In genomic region chr7:142110098-142110497, GRCh38 we compare ENCODE assay signal across 23 cellular contexts. TPM values are rescaled to one million over a fixed set of nuclear protein-coding genes. Genes with fewer than 3 reads are reported as not detected.
DNase-seq lines count a peak whose midpoint lies in the region; ATAC-seq and TF ChIP-seq lines count a peak whose summit lies in the region.
"Had no signal": no experiment of that assay in that cellular context is flagged by ENCODE, and none has a peak within 500 bp of the region (broad histone marks: within the 10 kb centered on the region; RNA-seq: fewer than 3 reads in every experiment).

No MANE protein-coding gene starts in this region.

- H3K36me3 ChIP-seq in PC-3 (ENCODE audit: low read depth, low read length) (no peaks in the 10 kb centered on the region), ovary (no peaks in the 10 kb centered on the region), heart right ventricle (no peaks in the 10 kb centered on the region)
- H3K36me3 ChIP-seq: BE2C, BLaER1 had no signal

- H3K4me1 Mint-ChIP-seq in Calu3 (ENCODE audit: low read depth, unreplicated experiment), result peaks cover 83% of the 10 kb centered on the region
- H3K4me1 Mint-ChIP-seq: CD4-positive, alpha-beta memory T cell; CD4-positive, CD25-positive, alpha-beta regulatory T cell; CD8-positive, alpha-beta memory T cell had no signal

- no peak overlapping the region for H3K4me3 Mint-ChIP-seq in Calu3 (ENCODE audit: low read depth, unreplicated experiment)
- H3K4me3 Mint-ChIP-seq: CD14-positive monocyte; CD4-positive, alpha-beta memory T cell; CD4-positive, CD25-positive, alpha-beta regulatory T cell; CD8-positive, alpha-beta memory T cell had no signal

- H3K27me3 ChIP-seq in PC-3 (ENCODE audit: low read length), result peaks cover 11% of the 10 kb centered on the region
- H3K27me3 ChIP-seq in ovary, result no peaks in the 10 kb centered on the region
- H3K27me3 ChIP-seq in heart right ventricle, result peaks cover 0 to 6% (median 0%) of the 10 kb centered on the region in 7 donors
- H3K27me3 ChIP-seq: BE2C, BLaER1 had no signal

- no peak for DNase-seq in Calu3
- DNase-seq in LoVo (ENCODE audit: low spot score), result peak; percentile 0
- peak; percentile 6 for DNase-seq in PC-3
- DNase-seq in epithelial cell of esophagus (ENCODE audit: low read depth), result peak; percentile 47
- DNase-seq in anterior cingulate cortex (lab: John Stamatoyannopoulos, UW), result no peak
- no peak for DNase-seq in ovary
- DNase-seq in heart right ventricle, result no peak
- no peak for DNase-seq in GM10266 (ENCODE audit: extremely low spot score)
- DNase-seq: 8988T; ACHN; BE2C; C1 segment of cervical spinal cord; CD4-positive, alpha-beta memory T cell; CD4-positive, CD25-positive, alpha-beta regulatory T cell; CD8-positive, alpha-beta memory T cell; COR-L47; DMS79 treated with DMSO at 0.1 percent for 48 hours; GF-D8 had no signal

- no peaks in the 10 kb centered on the region for H3F3A ChIP-seq in PC-3 (ENCODE audit: low read length, unreplicated experiment)

- intact Hi-C loops in Calu3 (cut with micrococcal nuclease; ENCODE audit: unreplicated experiment), result loop anchor here (5.0 to 10.0 kb wide), 2 partner anchors 133 to 245 kb away; no protein-coding TSS in a partner anchor
- intact Hi-C loops in PC-3 (cut with micrococcal nuclease), result no loop called here
- intact Hi-C loops in ovary (cut with DNase I), result no loop called here
- intact Hi-C loops in heart right ventricle (cut with DNase I), result no loop called here

- H2AFZ ChIP-seq in PC-3 (ENCODE audit: low read length), result no peak overlapping the region

- ATAC-seq in PC-3, result no peak
- no peak for ATAC-seq in heart right ventricle
- ATAC-seq: GM12878 had no signal

- CTCF ChIA-PET in Calu3 (lab: Charles Lee), result interaction anchor here (0.6 to 1.5 kb wide), 4 partner anchors 9 to 40 kb away, joined by 3 to 4 read pairs (median 3); no protein-coding TSS in a partner anchor
- CTCF ChIA-PET in PC-3 (lab: Charles Lee), result no interaction called here

- TF ChIP-seq EP300 in ovary (IDR thresholded peaks at IDR 0.05), result no peak

- H3K27ac ChIP-seq in PC-3 (ENCODE audit: low read length), result no peak overlapping the region
- H3K27ac ChIP-seq in ovary, result no peak overlapping the region
- H3K27ac ChIP-seq in heart right ventricle, result no peak overlapping the region
- H3K27ac ChIP-seq: BLaER1 had no signal

- H3K4me1 ChIP-seq in PC-3 (ENCODE audit: insufficient read depth, low read length), result peaks cover 2% of the 10 kb centered on the region; the same call in 1 of the 2 replicates
- H3K4me1 ChIP-seq in ovary (ENCODE audit: insufficient read depth), result no peaks in the 10 kb centered on the region
- peaks cover 0 to 5% (median 0%) of the 10 kb centered on the region in 9 donors for H3K4me1 ChIP-seq in heart right ventricle
- H3K4me1 ChIP-seq: BE2C, BLaER1 had no signal

- H3K9ac ChIP-seq in PC-3 (ENCODE audit: low read length), result no peak overlapping the region
- H3K9ac ChIP-seq: BLaER1 had no signal

- no peak overlapping the region for H3K4me2 ChIP-seq in PC-3 (ENCODE audit: low read length)
- H3K4me2 ChIP-seq: BLaER1 had no signal

- no peak overlapping the region for H3K4me3 ChIP-seq in PC-3 (ENCODE audit: low read length)
- no peak overlapping the region for H3K4me3 ChIP-seq in epithelial cell of esophagus (ENCODE audit: low read length)
- no peak overlapping the region for H3K4me3 ChIP-seq in ovary
- no peak overlapping the region for H3K4me3 ChIP-seq in heart right ventricle
- H3K4me3 ChIP-seq: BLaER1, GM12878 had no signal

- H3K79me2 ChIP-seq in PC-3 (ENCODE audit: low read length), result no peaks in the 10 kb centered on the region

- TF ChIP-seq POLR2A in ovary (IDR thresholded peaks at IDR 0.05), result no peak

- no peaks in the 10 kb centered on the region for H3K27me3 Mint-ChIP-seq in Calu3 (ENCODE audit: unreplicated experiment)
- H3K27me3 Mint-ChIP-seq: CD4-positive, CD25-positive, alpha-beta regulatory T cell had no signal

- no peaks in the 10 kb centered on the region for H3K9me2 ChIP-seq in PC-3 (replicated peaks; ENCODE audit: low read length)

- peaks cover 43% of the 10 kb centered on the region for H3K36me3 Mint-ChIP-seq in Calu3 (ENCODE audit: insufficient read depth, unreplicated experiment)
- H3K36me3 Mint-ChIP-seq: CD14-positive monocyte; CD4-positive, alpha-beta memory T cell; CD4-positive, CD25-positive, alpha-beta regulatory T cell; CD8-positive, alpha-beta memory T cell had no signal

- BruUV-seq in Calu3 (replicated peaks; lab: Mats Ljungman, UMichigan) (no TSS peak), PC-3 (replicated peaks; lab: Mats Ljungman, UMichigan) (no TSS peak)

- POLR2A ChIA-PET in PC-3 (lab: Charles Lee; ENCODE audit: unreplicated experiment), result no interaction called here

- TF ChIP-seq CTCF in Calu3 (IDR thresholded peaks at IDR 0.05; ENCODE audit: unreplicated experiment) (no peak), PC-3 (conservative IDR thresholded peaks at IDR 0.05; ENCODE audit: low read depth, low read length) (no peak), epithelial cell of esophagus (IDR thresholded peaks at IDR 0.05; ENCODE audit: insufficient read depth, low read depth, low read length, missing control alignments) (no peak), ovary (IDR thresholded peaks at IDR 0.05) (no peak), heart right ventricle (IDR thresholded peaks at IDR 0.05) (no peak), GM10266 (IDR thresholded peaks at IDR 0.05; ENCODE audit: control insufficient read depth, insufficient read depth, low read depth, missing control alignments) (no peak)

- 74 to 81% (median 78%) methylated on average over 4 of the region's 4 CpGs for WGBS in ovary, 3 donors
- WGBS in heart right ventricle, 2 donors, result 76 to 77% methylated on average over 4 of the region's 4 CpGs

- no peaks in the 10 kb centered on the region for H3K9me3 ChIP-seq in PC-3 (ENCODE audit: low read length)
- H3K9me3 ChIP-seq in ovary, result no peaks in the 10 kb centered on the region
- H3K9me3 ChIP-seq in heart right ventricle, result no peaks in the 10 kb centered on the region
- H3K9me3 ChIP-seq: BE2C, BLaER1 had no signal

- peak overlapping the region; percentile 88 for H3K27ac Mint-ChIP-seq in Calu3 (ENCODE audit: unreplicated experiment)
- H3K27ac Mint-ChIP-seq: CD14-positive monocyte; CD4-positive, alpha-beta memory T cell; CD4-positive, CD25-positive, alpha-beta regulatory T cell; CD8-positive, alpha-beta memory T cell had no signal

- H4K20me1 ChIP-seq in PC-3 (ENCODE audit: low read length), result no peaks in the 10 kb centered on the region
- H4K20me1 ChIP-seq: BLaER1 had no signal

- no peaks in the 10 kb centered on the region for H3K9me3 Mint-ChIP-seq in Calu3 (ENCODE audit: low read depth, unreplicated experiment)
- H3K9me3 Mint-ChIP-seq: CD4-positive, alpha-beta memory T cell had no signal

RNA-seq across cellular contexts. Expression of gene MGAM2, which starts 1.4 kb away (rescaled TPM):
- 69.5 and 124 TPM in 2 replicates for total RNA-seq in Calu3 (2022)
- total RNA-seq in PC-3 (2014; rRNA removed), result not detected in 2 replicates
- under 1 TPM in 6 of 7 donors, not detected in 1; 0.07 to 0.20 (median 0.12) TPM for total RNA-seq in ovary
- under 1 TPM in 1 of 2 donors, not detected in 1; 0.05 TPM for polyA plus RNA-seq in ovary
- total RNA-seq in heart right ventricle, result under 1 TPM in 3 of 10 donors, not detected in 7; 0.05 to 0.09 (median 0.08) TPM
- not detected for polyA plus RNA-seq in heart right ventricle
- total RNA-seq: A673; CD4-positive, alpha-beta memory T cell; CD4-positive, CD25-positive, alpha-beta regulatory T cell; CD8-positive, alpha-beta memory T cell had no signal
- polyA plus RNA-seq: AG04450; CD14-positive monocyte; CD4-positive, alpha-beta memory T cell; CD4-positive, CD25-positive, alpha-beta regulatory T cell; CD8-positive, alpha-beta memory T cell had no signal

Comparison
In these comparisons a context has a peak if more than half of its experiments do, and no peak if none do; other contexts are left out.
1. DNase-seq: peak in LoVo (single experiment), PC-3 (single experiment) and epithelial cell of esophagus (single experiment); none in Calu3 (single experiment), anterior cingulate cortex (0 of 58), ovary (0 of 5), heart right ventricle (0 of 2) and GM10266 (single experiment).
2. RNA of gene MGAM2, which starts 1.4 kb away (total RNA-seq): 69.5 to 124 TPM in Calu3; 0.07 to 0.20 TPM in ovary, 0.05 to 0.09 TPM in heart right ventricle and not detected in PC-3; every median in the first group is over 10 times any median in the second.